Comparison of ENCODE assay signal across 21 cellular contexts in the genomic region with DNA sequence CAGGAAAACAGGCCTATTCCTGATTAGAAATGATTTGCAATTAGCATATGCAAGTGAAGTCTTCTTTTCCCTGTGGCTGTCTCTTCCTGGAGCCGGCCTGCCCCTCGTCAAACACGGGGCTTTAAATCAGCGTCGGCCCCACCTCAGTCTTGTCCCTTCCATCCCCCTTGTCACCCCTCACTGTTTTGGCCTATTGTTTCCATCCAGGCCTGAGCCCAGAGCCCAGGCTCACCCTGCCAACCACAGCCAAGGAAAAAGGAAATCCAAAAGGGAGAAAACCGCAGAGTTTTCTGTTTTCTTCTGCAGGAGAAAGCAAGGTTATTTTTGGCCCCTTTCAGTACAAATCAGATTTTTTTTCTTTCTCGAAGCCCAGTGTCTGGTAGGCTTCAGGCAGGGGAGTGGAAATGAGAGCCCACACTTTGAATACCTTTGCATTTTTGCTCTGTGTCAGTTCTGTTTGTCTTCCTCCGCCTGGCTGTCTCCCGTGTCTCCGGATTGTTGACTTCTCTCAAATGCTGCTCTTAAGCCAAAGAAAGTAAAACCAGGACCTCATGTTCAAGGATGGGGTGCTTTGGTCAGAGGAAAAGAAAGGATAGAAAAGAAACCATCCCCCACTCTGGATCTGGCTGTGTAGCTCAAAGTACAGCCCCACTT.
DNase-seq lines count a peak whose midpoint lies in the region; ATAC-seq and TF ChIP-seq lines count a peak whose summit lies in the region.
"Had no signal": no experiment of that assay in that cellular context is flagged by ENCODE, and none has a peak within 500 bp of the region (broad histone marks: within the 10 kb centered on the region; RNA-seq: fewer than 3 reads in every experiment).

No MANE protein-coding gene starts in this region.

- H3K27me3 Mint-ChIP-seq in mesothelial cell of epicardium (ENCODE audit: low read depth): peaks cover 3% of the 10 kb centered on the region
- H3K27me3 Mint-ChIP-seq: activated CD4-positive, alpha-beta T cell treated with anti-CD3 and anti-CD28 coated beads, Interleukin-2, amount 10 ng/mL, durations not matched to agents 7 days and 5 days had no signal

- peak overlapping the region; percentile 58 for H3K27ac Mint-ChIP-seq in mesothelial cell of epicardium
- H3K27ac Mint-ChIP-seq: activated CD4-positive, alpha-beta T cell treated with anti-CD3 and anti-CD28 coated beads, Interleukin-2, amount 10 ng/mL, durations not matched to agents 7 days and 5 days; activated naive CD4-positive, alpha-beta T cell treated with anti-CD3 and anti-CD28 coated beads for 36 hours; immature natural killer cell had no signal

- ATAC-seq in left cardiac atrium (peak; percentile 31 to 32), heart left ventricle (no peak), GM18909 (IDR thresholded peaks at IDR 0.05; ENCODE audit: poor library complexity, unreplicated experiment) (no peak)

- H3K4me1 ChIP-seq in heart left ventricle: peaks cover 0 to 32% (median 3%) of the 10 kb centered on the region in 12 donors
- peaks cover 38% of the 10 kb centered on the region for H3K4me1 ChIP-seq in ectodermal cell (ENCODE audit: control insufficient read depth, insufficient read depth, low read length)
- H3K4me1 ChIP-seq: thyroid gland had no signal

- H3K36me3 ChIP-seq in heart left ventricle (no peaks in the 10 kb centered on the region), ectodermal cell (ENCODE audit: control insufficient read depth, insufficient read depth, low read length) (no peaks in the 10 kb centered on the region)
- H3K36me3 ChIP-seq: thyroid gland had no signal

- DNase-seq in left cardiac atrium: no peak
- DNase-seq in heart left ventricle: no peak
- DNase-seq in mesothelial cell of epicardium (ENCODE audit: low spot score in 2 of 2, unreplicated experiment in 2 of 2): no peak
- DNase-seq in DMS153 treated with DMSO at 0.1 percent for 48 hours (lab: John Stamatoyannopoulos, UW; ENCODE audit: unreplicated experiment): no peak
- DNase-seq in globus pallidus (ENCODE audit: low spot score): no peak
- DNase-seq in activated naive CD4-positive, alpha-beta T cell treated with anti-CD3 and anti-CD28 coated beads, Interleukin-2, amount 50 U/mL, for 16 hours: no peak
- DNase-seq: activated CD4-positive, alpha-beta T cell treated with anti-CD3 and anti-CD28 coated beads, Interleukin-2, amount 10 ng/mL, durations not matched to agents 7 days and 5 days; activated naive CD4-positive, alpha-beta T cell treated with anti-CD3 and anti-CD28 coated beads for 36 hours; caudate nucleus; DMS53; foreskin melanocyte; immature natural killer cell; midbrain; NCI-H2029 treated with DMSO at 0.1 percent for 48 hours; NCI-H524 treated with DMSO at 0.1 percent for 48 hours; PC-9; thyroid gland had no signal

- intact Hi-C loops in left cardiac atrium (cut with DNase I) (no loop called here), heart left ventricle (cut with DNase I) (no loop called here)

- H3K4me3 ChIP-seq in heart left ventricle (no peak overlapping the region), ectodermal cell (ENCODE audit: insufficient read depth, low read depth, low read length) (no peak overlapping the region)
- H3K4me3 ChIP-seq: PC-9, skin epidermis, thyroid gland had no signal

- H3K27me3 ChIP-seq in heart left ventricle (no peaks in the 10 kb centered on the region), ectodermal cell (ENCODE audit: control insufficient read depth, insufficient read depth, low read length, poor library complexity, severe bottlenecking) (no peaks in the 10 kb centered on the region)
- H3K27me3 ChIP-seq: thyroid gland had no signal

- WGBS in heart left ventricle, 4 donors: 47 to 63% (median 54%) methylated on average over 10 of the region's 10 CpGs
- 17 to 18% methylated on average over 10 of the region's 10 CpGs for WGBS in ectodermal cell, 2 experiments

- peaks cover under 1% of the 10 kb centered on the region for H3K36me3 Mint-ChIP-seq in mesothelial cell of epicardium

- H3K27ac ChIP-seq in heart left ventricle: peak overlapping the region in 3 of 12 donors; percentile 19 to 43 (median 29)
- H3K27ac ChIP-seq in ectodermal cell (ENCODE audit: insufficient read depth, low read depth, low read length, poor library complexity, severe bottlenecking): peak overlapping the region; percentile 61
- H3K27ac ChIP-seq: C4-2B, PC-9, thyroid gland had no signal

- H3K9me3 Mint-ChIP-seq in mesothelial cell of epicardium: peaks cover 2% of the 10 kb centered on the region
- H3K9me3 Mint-ChIP-seq: activated CD4-positive, alpha-beta T cell treated with anti-CD3 and anti-CD28 coated beads, Interleukin-2, amount 10 ng/mL, durations not matched to agents 7 days and 5 days; activated naive CD4-positive, alpha-beta T cell treated with anti-CD3 and anti-CD28 coated beads for 36 hours; immature natural killer cell had no signal

- TF ChIP-seq CTCF in heart left ventricle (IDR thresholded peaks at IDR 0.05) (no peak), mesothelial cell of epicardium (IDR thresholded peaks at IDR 0.05; ENCODE audit: unreplicated experiment) (no peak)

- TF ChIP-seq POLR2A in heart left ventricle (IDR thresholded peaks at IDR 0.05): no peak

- H3K4me3 Mint-ChIP-seq in mesothelial cell of epicardium: no peak overlapping the region
- H3K4me3 Mint-ChIP-seq: activated CD4-positive, alpha-beta T cell treated with anti-CD3 and anti-CD28 coated beads, Interleukin-2, amount 10 ng/mL, durations not matched to agents 7 days and 5 days; activated naive CD4-positive, alpha-beta T cell treated with anti-CD3 and anti-CD28 coated beads for 36 hours; immature natural killer cell had no signal

- peaks cover 30% of the 10 kb centered on the region for H3K4me1 Mint-ChIP-seq in mesothelial cell of epicardium
- H3K4me1 Mint-ChIP-seq: activated CD4-positive, alpha-beta T cell treated with anti-CD3 and anti-CD28 coated beads, Interleukin-2, amount 10 ng/mL, durations not matched to agents 7 days and 5 days; immature natural killer cell had no signal

- peaks cover 0 to 4% (median 0%) of the 10 kb centered on the region in 12 donors for H3K9me3 ChIP-seq in heart left ventricle
- no peaks in the 10 kb centered on the region for H3K9me3 ChIP-seq in ectodermal cell (ENCODE audit: control insufficient read depth, low read length)
- H3K9me3 ChIP-seq: thyroid gland had no signal

Comparison
In these comparisons a context has a peak if more than half of its experiments do, and no peak if none do; other contexts are left out.
1. ATAC-seq: peak in left cardiac atrium (2 of 2); none in heart left ventricle (0 of 4) and GM18909 (single experiment).